In genomic region chr20:57693670-57694329, GRCh38 we compare ENCODE assay signal across 16 cellular contexts. TPM values are rescaled to one million over a fixed set of nuclear protein-coding genes. Genes with fewer than 3 reads are reported as not detected.
DNase-seq lines count a peak whose midpoint lies in the region; ATAC-seq and TF ChIP-seq lines count a peak whose summit lies in the region.
"Had no signal": no experiment of that assay in that cellular context is flagged by ENCODE, and none has a peak within 500 bp of the region (broad histone marks: within the 10 kb centered on the region; RNA-seq: fewer than 3 reads in every experiment).

No MANE protein-coding gene starts in this region.

- H3K36me3 ChIP-seq in hepatocyte (replicated peaks; ENCODE audit: insufficient read depth, low read depth) (no peaks in the 10 kb centered on the region), tibial artery (no peaks in the 10 kb centered on the region)
- H3K36me3 ChIP-seq in effector memory CD4-positive, alpha-beta T cell (ENCODE audit: control insufficient read depth, insufficient read depth, low read length): no peaks in the 10 kb centered on the region

- WGBS in H9 (ENCODE audit: extremely low coverage, insufficient read length, low lambda C conversion rate): no CpG with 5 or more reads among the region's 7 CpGs
- WGBS in hepatocyte (ENCODE audit: low lambda C conversion rate, missing lambda C conversion rate): 73% methylated on average over 7 of the region's 7 CpGs

- H2BK15ac ChIP-seq in H9 (ENCODE audit: low read depth, low read length): no peak overlapping the region

- H4K91ac ChIP-seq in H9 (ENCODE audit: insufficient read length, low read depth, low read length): no peak overlapping the region

- H3K4me2 ChIP-seq in H9 (ENCODE audit: insufficient read depth, insufficient read length, low read length) (no peak overlapping the region), hepatocyte (no peak overlapping the region)

- H3K14ac ChIP-seq in H9 (ENCODE audit: insufficient read depth, low read length): no peak overlapping the region

- H4K20me1 ChIP-seq in H9 (ENCODE audit: control insufficient read depth, insufficient read depth, insufficient read length): no peaks in the 10 kb centered on the region
- peaks cover 53% of the 10 kb centered on the region for H4K20me1 ChIP-seq in hepatocyte (ENCODE audit: insufficient read depth, poor library complexity, severe bottlenecking)

- no peak overlapping the region for H4K5ac ChIP-seq in H9 (ENCODE audit: insufficient read length, low read depth, low read length)

- H3K27ac Mint-ChIP-seq in H9: peak overlapping the region in 2 of 3 experiments; percentile 40 to 82; a peak in 2 of 7 replicates
- peak overlapping the region; percentile 42 for H3K27ac Mint-ChIP-seq in activated B cell treated with CpG ODN at 0.5 μM for 24 hours
- H3K27ac Mint-ChIP-seq: stimulated activated naive CD8-positive, alpha-beta T cell treated with anti-CD3 and anti-CD28 coated beads, Interleukin-15, Interleukin-2, amounts not matched to agents 100 ng/mL and 50 ng/mL, for 24 hours had no signal

- H2AK5ac ChIP-seq in H9 (ENCODE audit: insufficient read length, low read length): no peak overlapping the region

- H2BK20ac ChIP-seq in H9 (ENCODE audit: low read depth, low read length, poor library complexity, severe bottlenecking): no peak overlapping the region

- H3K9me3 Mint-ChIP-seq in H9 (no peaks in the 10 kb centered on the region), activated B cell treated with CpG ODN at 0.5 μM for 24 hours (no peaks in the 10 kb centered on the region)
- H3K9me3 Mint-ChIP-seq: stimulated activated naive CD8-positive, alpha-beta T cell treated with anti-CD3 and anti-CD28 coated beads, Interleukin-15, Interleukin-2, amounts not matched to agents 100 ng/mL and 50 ng/mL, for 24 hours had no signal

- H3K23ac ChIP-seq in H9 (ENCODE audit: insufficient read length, low read depth, low read length): no peak overlapping the region

- H3K9ac ChIP-seq in H9 (ENCODE audit: extremely low read depth, insufficient read length, low read length): no peak overlapping the region

- no peak overlapping the region for H3K4me3 ChIP-seq in hepatocyte
- H3K4me3 ChIP-seq in tibial artery: no peak overlapping the region
- no peak overlapping the region for H3K4me3 ChIP-seq in effector memory CD4-positive, alpha-beta T cell (ENCODE audit: insufficient read depth, low read depth, low read length, poor library complexity, severe bottlenecking)
- H3K4me3 ChIP-seq: psoas muscle had no signal

- H2AFZ ChIP-seq in H9 (ENCODE audit: low read length) (no peak overlapping the region), hepatocyte (no peak overlapping the region)

- no peak overlapping the region for H3K4ac ChIP-seq in H9 (ENCODE audit: low read depth, low read length)

- no peak overlapping the region for H4K8ac ChIP-seq in H9 (replicated peaks; ENCODE audit: insufficient read length, low read depth, low read length)

- no peaks in the 10 kb centered on the region for H3K9me2 ChIP-seq in hepatocyte (replicated peaks; ENCODE audit: insufficient read depth)

- ATAC-seq in activated B cell treated with CpG ODN at 0.5 μM for 24 hours (ENCODE audit: low read depth) (no peak), HG03520 (IDR thresholded peaks at IDR 0.05; ENCODE audit: unreplicated experiment) (no peak), GM19395 (IDR thresholded peaks at IDR 0.05; ENCODE audit: unreplicated experiment) (no peak)
- ATAC-seq: left ventricle myocardium superior, psoas muscle had no signal

- no peak overlapping the region for H2BK12ac ChIP-seq in H9 (ENCODE audit: insufficient read length, low read depth, low read length)

- peaks cover 61% of the 10 kb centered on the region; the same call in 1 of the 2 replicates for H3K79me2 ChIP-seq in H9 (ENCODE audit: insufficient read depth, low read length)
- H3K79me2 ChIP-seq in hepatocyte: peaks cover 69% of the 10 kb centered on the region

- no peak overlapping the region for H2BK120ac ChIP-seq in H9 (ENCODE audit: low read depth, low read length, poor library complexity, severe bottlenecking)

- H3K36me3 Mint-ChIP-seq in H9 (ENCODE audit: insufficient read depth in 1 of 3, low read depth in 3 of 3) (no peaks in the 10 kb centered on the region; a peak in 1 of 7 replicates), activated B cell treated with CpG ODN at 0.5 μM for 24 hours (ENCODE audit: low read depth) (peaks cover 4% of the 10 kb centered on the region)

- H3K4me1 Mint-ChIP-seq in H9: peaks cover 40 to 69% of the 10 kb centered on the region in 2 experiments
- peaks cover 92% of the 10 kb centered on the region for H3K4me1 Mint-ChIP-seq in activated B cell treated with CpG ODN at 0.5 μM for 24 hours

- CTCF ChIA-PET in activated B cell treated with CpG ODN at 0.5 μM for 24 hours (lab: Charles Lee): interaction anchor here (0.7 to 3.4 kb wide), 4 partner anchors 12 to 209 kb away, joined by 3 to 16 read pairs (median 8); partner anchors contain the start of gene PMEPA1

- H2BK5ac ChIP-seq in H9 (ENCODE audit: insufficient read length, low read length): no peak overlapping the region

- H3K9me3 ChIP-seq in H9 (ENCODE audit: control insufficient read depth, low read depth, low read length): no peaks in the 10 kb centered on the region
- H3K9me3 ChIP-seq in hepatocyte (ENCODE audit: low read depth): no peaks in the 10 kb centered on the region
- H3K9me3 ChIP-seq in tibial artery: no peaks in the 10 kb centered on the region
- H3K9me3 ChIP-seq in effector memory CD4-positive, alpha-beta T cell (ENCODE audit: control insufficient read depth, low read length): no peaks in the 10 kb centered on the region
- H3K9me3 ChIP-seq: psoas muscle had no signal

- no peaks in the 10 kb centered on the region for H3K4me1 ChIP-seq in H9 (ENCODE audit: insufficient read depth, low read length)
- peaks cover 30% of the 10 kb centered on the region for H3K4me1 ChIP-seq in hepatocyte (ENCODE audit: insufficient read depth)
- H3K4me1 ChIP-seq in tibial artery: peaks cover 7 to 100% (median 89%) of the 10 kb centered on the region in 4 donors
- no peaks in the 10 kb centered on the region for H3K4me1 ChIP-seq in effector memory CD4-positive, alpha-beta T cell (ENCODE audit: control insufficient read depth, insufficient read depth, low read length, poor library complexity, severe bottlenecking)

- H3K56ac ChIP-seq in H9 (ENCODE audit: insufficient read length, low read depth, low read length): no peak overlapping the region

- no peak overlapping the region for H3T11ph ChIP-seq in H9 (ENCODE audit: low read length)

- TF ChIP-seq CTCF in H9 (conservative IDR thresholded peaks at IDR 0.05) (no peak), activated B cell treated with CpG ODN at 0.5 μM for 24 hours (IDR thresholded peaks at IDR 0.05) (no peak), hepatocyte (IDR thresholded peaks at IDR 0.05; ENCODE audit: poor library complexity) (no peak), tibial artery (IDR thresholded peaks at IDR 0.05) (no peak)

- H3K27me3 Mint-ChIP-seq in H9 (ENCODE audit: low read depth) (no peaks in the 10 kb centered on the region), activated B cell treated with CpG ODN at 0.5 μM for 24 hours (no peaks in the 10 kb centered on the region)
- H3K27me3 Mint-ChIP-seq: stimulated activated naive CD8-positive, alpha-beta T cell treated with anti-CD3 and anti-CD28 coated beads, Interleukin-15, Interleukin-2, amounts not matched to agents 100 ng/mL and 50 ng/mL, for 24 hours had no signal

- POLR2A ChIA-PET in activated B cell treated with CpG ODN at 0.5 μM for 24 hours (lab: Charles Lee): interaction anchor here (0.9 to 1.5 kb wide), 3 partner anchors 9 to 13 kb away, joined by 4 to 17 read pairs (median 9); no protein-coding TSS in a partner anchor

- no peaks in the 10 kb centered on the region for H3K23me2 ChIP-seq in H9 (ENCODE audit: insufficient read length, low read depth, low read length, poor library complexity, severe bottlenecking)

- H3K27ac ChIP-seq in H9 (ENCODE audit: insufficient read length, low read depth, low read length) (no peak overlapping the region), hepatocyte (peak overlapping the region; percentile 86), tibial artery (peak overlapping the region; percentile 72 to 78)
- no peak overlapping the region for H3K27ac ChIP-seq in effector memory CD4-positive, alpha-beta T cell (ENCODE audit: insufficient read depth, low read length, poor library complexity, severe bottlenecking)
- H3K27ac ChIP-seq: psoas muscle had no signal

- peaks cover 15% of the 10 kb centered on the region for H3K79me1 ChIP-seq in H9 (ENCODE audit: insufficient read depth, low read depth, low read length, poor library complexity, severe bottlenecking)

- H3K27me3 ChIP-seq in H9 (ENCODE audit: insufficient read depth, low read length): no peaks in the 10 kb centered on the region
- H3K27me3 ChIP-seq in hepatocyte: no peaks in the 10 kb centered on the region
- no peaks in the 10 kb centered on the region for H3K27me3 ChIP-seq in tibial artery
- no peaks in the 10 kb centered on the region for H3K27me3 ChIP-seq in effector memory CD4-positive, alpha-beta T cell (replicated peaks; ENCODE audit: control insufficient read depth, insufficient read depth, low read length, poor library complexity, severe bottlenecking)

- intact Hi-C loops in activated B cell treated with CpG ODN at 0.5 μM for 24 hours (cut with micrococcal nuclease): no loop called here
- intact Hi-C loops in tibial artery (cut with DNase I; ENCODE audit: low total_unique reads): no loop called here

- DNase-seq in H9 (no peak), activated B cell treated with CpG ODN at 0.5 μM for 24 hours (no peak), hepatocyte (ENCODE audit: low spot score) (no peak), tibial artery (no peak)
- DNase-seq in effector memory CD4-positive, alpha-beta T cell: no peak
- DNase-seq in activated CD4-positive, alpha-beta T cell treated with anti-CD3 and anti-CD28 coated beads, Interleukin-2, amount 50 U/mL, for 1 hour: no peak
- DNase-seq: AML-193; foreskin fibroblast; IMR-90; left ventricle myocardium superior; NCI-H2081 treated with DMSO at 0.1 percent for 48 hours; psoas muscle; stimulated activated CD4-positive, alpha-beta T cell treated with anti-CD3 and anti-CD28 coated beads, Interleukin-12 subunit alpha, Interleukin-12 subunit beta, amount 100 ng/mL, for 4 hours had no signal

- no peak overlapping the region; a peak in 1 of 5 replicates for H3K4me3 Mint-ChIP-seq in H9
- H3K4me3 Mint-ChIP-seq in activated B cell treated with CpG ODN at 0.5 μM for 24 hours: no peak overlapping the region
- H3K4me3 Mint-ChIP-seq: stimulated activated naive CD8-positive, alpha-beta T cell treated with anti-CD3 and anti-CD28 coated beads, Interleukin-15, Interleukin-2, amounts not matched to agents 100 ng/mL and 50 ng/mL, for 24 hours had no signal

- H3K18ac ChIP-seq in H9 (ENCODE audit: insufficient read length, low read depth, low read length): peak overlapping the region; percentile 35

RNA-seq across cellular contexts. Expression of gene PMEPA1, which starts 16.0 kb away (rescaled TPM):
- total RNA-seq in H9 (2021) (34.6 and 35.7 TPM in 2 replicates), activated B cell treated with CpG ODN at 0.5 μM for 24 hours (33.1 and 34.8 TPM in 2 replicates), hepatocyte (6.8 and 9.2 TPM in 2 replicates)
- polyA plus RNA-seq in hepatocyte: 34.1 and 40.3 TPM in 2 replicates

Comparison
In these comparisons a context has a peak if more than half of its experiments do, and no peak if none do; other contexts are left out.
1. H3K27ac ChIP-seq: peak in hepatocyte (single experiment) and tibial artery (2 of 2); none in H9 (single experiment) and effector memory CD4-positive, alpha-beta T cell (single experiment).